In genomic region chr12:55927588-55928502, GRCh38 we compare ENCODE assay signal across 8 cellular contexts. TPM values are rescaled to one million over a fixed set of nuclear protein-coding genes. Genes with fewer than 3 reads are reported as not detected.
DNase-seq lines count a peak whose midpoint lies in the region; ATAC-seq and TF ChIP-seq lines count a peak whose summit lies in the region.

TSS of gene PYM1 (minus strand) at chr12:55927894. CDS start at chr12:55927761, 133 bp downstream.

- peaks cover 51% of the 10 kb centered on the region for H3K4me1 Mint-ChIP-seq in CD4-positive, alpha-beta T cell (ENCODE audit: low read depth)
- H3K4me1 Mint-ChIP-seq in stimulated activated effector memory CD8-positive, alpha-beta T cell treated with anti-CD3 and anti-CD28 coated beads, Interleukin-12 subunit alpha, Interleukin-12 subunit beta, amount 100 ng/mL, for 72 hours = peaks cover 55% of the 10 kb centered on the region

- intact Hi-C loops in CD4-positive, alpha-beta T cell (cut with DNase I, micrococcal nuclease) = loop anchor here (1.0 to 5.0 kb wide), 4 partner anchors 97 to 189 kb away; partner anchors contain the start of genes RPL41 (in 2 of the 2), ZC3H10 (in 2 of the 2) and SARNP (in 1 of the 2)

- H3K27ac ChIP-seq in CD4-positive, alpha-beta T cell (ENCODE audit: low read depth, low read length) = peak within 1 kb of the TSS; percentile 93

- no peak for TF ChIP-seq CTCF in CD4-positive, alpha-beta T cell (IDR thresholded peaks at IDR 0.05)
- TF ChIP-seq CTCF in epithelial cell of esophagus (IDR thresholded peaks at IDR 0.05; ENCODE audit: insufficient read depth, low read depth, low read length, missing control alignments) = no peak

- POLR2A ChIA-PET in CD4-positive, alpha-beta T cell (lab: Charles Lee) = interaction anchor here (0.6 to 18.6 kb wide), 20 partner anchors 9 to 1648 kb away, joined by 3 to 251 read pairs (median 5); partner anchors contain the start of genes CBX5, DNAJC14, ESYT1 and ORMDL2

- no peaks in the 10 kb centered on the region for H3K27me3 ChIP-seq in CD4-positive, alpha-beta T cell (ENCODE audit: control insufficient read depth, insufficient read depth, low read length)

- peak within 1 kb of the TSS; percentile 97 for H3K27ac Mint-ChIP-seq in CD4-positive, alpha-beta T cell
- H3K27ac Mint-ChIP-seq in stimulated activated effector memory CD8-positive, alpha-beta T cell treated with anti-CD3 and anti-CD28 coated beads, Interleukin-12 subunit alpha, Interleukin-12 subunit beta, amount 100 ng/mL, for 72 hours = peak within 1 kb of the TSS; percentile 99

- no peaks in the 10 kb centered on the region for H3K9me3 Mint-ChIP-seq in CD4-positive, alpha-beta T cell
- H3K9me3 Mint-ChIP-seq in stimulated activated effector memory CD8-positive, alpha-beta T cell treated with anti-CD3 and anti-CD28 coated beads, Interleukin-12 subunit alpha, Interleukin-12 subunit beta, amount 100 ng/mL, for 72 hours = no peaks in the 10 kb centered on the region

- peak; percentile 40 to 73 (median 62) for DNase-seq in CD4-positive, alpha-beta T cell
- DNase-seq in NOMO-1 treated with DMSO at 0.1 percent for 48 hours (lab: John Stamatoyannopoulos, UW; ENCODE audit: unreplicated experiment) (peak; percentile 96), epithelial cell of esophagus (ENCODE audit: low read depth) (peak; percentile 90), mesenteric fat pad (ENCODE audit: low spot score) (peak; percentile 93)
- peak; percentile 51 for DNase-seq in activated CD8-positive, alpha-beta memory T cell treated with anti-CD3 and anti-CD28 coated beads, Interleukin-2, amount 50 U/mL, for 4 hours
- peak; percentile 54 to 89 for DNase-seq in stimulated activated effector memory CD8-positive, alpha-beta T cell treated with anti-CD3 and anti-CD28 coated beads, Interleukin-12 subunit alpha, Interleukin-12 subunit beta, amount 100 ng/mL, for 72 hours (ENCODE audit: low spot score in 2 of 2)

- H3K9me3 ChIP-seq in CD4-positive, alpha-beta T cell (ENCODE audit: control insufficient read depth, low read length) = no peaks in the 10 kb centered on the region

- H3K27me3 Mint-ChIP-seq in CD4-positive, alpha-beta T cell = no peaks in the 10 kb centered on the region

- H3K36me3 Mint-ChIP-seq in CD4-positive, alpha-beta T cell (ENCODE audit: low read depth) = peaks cover 66% of the 10 kb centered on the region
- H3K36me3 Mint-ChIP-seq in stimulated activated effector memory CD8-positive, alpha-beta T cell treated with anti-CD3 and anti-CD28 coated beads, Interleukin-12 subunit alpha, Interleukin-12 subunit beta, amount 100 ng/mL, for 72 hours = peaks cover 78% of the 10 kb centered on the region

- CTCF ChIA-PET in CD4-positive, alpha-beta T cell (lab: Charles Lee) = interaction anchor here (0.7 to 8.9 kb wide), 5 partner anchors 8 to 98 kb away, joined by 3 to 86 read pairs (median 12); partner anchors contain the start of genes DNAJC14 and RAB5B

- no peak for ATAC-seq in CD4-positive, alpha-beta T cell (ENCODE audit: poor library complexity)
- ATAC-seq in GM19324 (IDR thresholded peaks at IDR 0.05; ENCODE audit: low FRiP score, unreplicated experiment) (peak; percentile 41), HG03442 (IDR thresholded peaks at IDR 0.05; ENCODE audit: unreplicated experiment) (peak; percentile 48)
- peak; percentile 60 for ATAC-seq in stimulated activated effector memory CD8-positive, alpha-beta T cell treated with anti-CD3 and anti-CD28 coated beads, Interleukin-12 subunit alpha, Interleukin-12 subunit beta, amount 100 ng/mL, for 72 hours

- peak within 1 kb of the TSS; percentile 67 for H3K4me3 ChIP-seq in epithelial cell of esophagus (ENCODE audit: low read length)

- peak within 1 kb of the TSS; percentile 99 for H3K4me3 Mint-ChIP-seq in CD4-positive, alpha-beta T cell
- peak within 1 kb of the TSS; percentile 100 for H3K4me3 Mint-ChIP-seq in stimulated activated effector memory CD8-positive, alpha-beta T cell treated with anti-CD3 and anti-CD28 coated beads, Interleukin-12 subunit alpha, Interleukin-12 subunit beta, amount 100 ng/mL, for 72 hours

RNA-seq across cellular contexts. Expression of gene PYM1, which starts in this region (rescaled TPM):
- 10 to 100 TPM; 13.7 to 16.7 TPM for total RNA-seq in CD4-positive, alpha-beta T cell
- total RNA-seq in mesenteric fat pad = 30.5 TPM
